ENCODE assay signal across 8 cellular contexts in genomic region chr17:76452646-76453430, GRCh38. TPM values are rescaled to one million over a fixed set of nuclear protein-coding genes. Genes with fewer than 3 reads are reported as not detected.
DNase-seq lines count a peak whose midpoint lies in the region; ATAC-seq, FAIRE-seq and TF ChIP-seq lines count a peak whose summit lies in the region.

UBE2O (minus strand) TSS chr17:76453152; CDS start chr17:76453141, 11 bp downstream.

- peak within 1 kb of the TSS; percentile 70 for H3K27ac ChIP-seq in astrocyte (ENCODE audit: low read depth, low read length)

- peak within 1 kb of the TSS; percentile 97 for H3K4me3 Mint-ChIP-seq in astrocyte (ENCODE audit: unreplicated experiment)

- ATAC-seq in HG02870 (IDR thresholded peaks at IDR 0.05; ENCODE audit: unreplicated experiment) (peak; percentile 79), sciatic nerve (peak; percentile 97), GM18870 (IDR thresholded peaks at IDR 0.05; ENCODE audit: unreplicated experiment) (no peak)

- DNase-seq in GM13977 (ENCODE audit: low spot score) (peak; percentile 98), NCI-H187 (lab: John Stamatoyannopoulos, UW) (peak; percentile 54 to 86), T-helper 22 cell (ENCODE audit: low read depth) (peak; percentile 87), astrocyte (ENCODE audit: low read depth) (peak; percentile 63), hypothalamus (lab: John Stamatoyannopoulos, UW) (peak in 50 of 51 donors; percentile 21 to 91 (median 76)), sciatic nerve (ENCODE audit: low spot score) (peak; percentile 90)

- H3K4me2 ChIP-seq in astrocyte (ENCODE audit: low read length) = peak within 1 kb of the TSS; percentile 95

- no peaks in the 10 kb centered on the region for H3K36me3 ChIP-seq in astrocyte (ENCODE audit: insufficient read depth, low read length)

- peaks cover 43% of the 10 kb centered on the region for H4K20me1 ChIP-seq in astrocyte (ENCODE audit: insufficient read depth, low read length)

- H2AFZ ChIP-seq in astrocyte (ENCODE audit: low read depth, low read length) = peak within 1 kb of the TSS; percentile 90

- TF ChIP-seq CTCF in GM13977 (IDR thresholded peaks at IDR 0.05; ENCODE audit: extremely low read depth, insufficient read depth, missing control alignments) = peak; percentile 59
- TF ChIP-seq CTCF in astrocyte (IDR thresholded peaks at IDR 0.05; ENCODE audit: insufficient read depth, low read depth, low read length) = no peak

- intact Hi-C loops in sciatic nerve (cut with DNase I) = no loop called here

- H3K9me3 Mint-ChIP-seq in astrocyte (ENCODE audit: unreplicated experiment) = no peaks in the 10 kb centered on the region

- in situ Hi-C loops in GM13977 (cut with MboI; ENCODE audit: low pct_unique_long_range_greater_than_20kb, low sequenced_read_pairs, unreplicated experiment) = no loop called here

- peak within 1 kb of the TSS; percentile 83 for H3K4me3 ChIP-seq in astrocyte (ENCODE audit: insufficient read depth, low read depth, low read length)

- peaks cover 2% of the 10 kb centered on the region for H3K36me3 Mint-ChIP-seq in astrocyte (ENCODE audit: low read depth, unreplicated experiment)

- peaks cover 22% of the 10 kb centered on the region for H3K4me1 ChIP-seq in astrocyte (ENCODE audit: insufficient read depth, low read length)

- no peaks in the 10 kb centered on the region for H3K9me3 ChIP-seq in astrocyte (ENCODE audit: insufficient read depth, low read depth, low read length)

- peaks cover 3% of the 10 kb centered on the region for H3K27me3 Mint-ChIP-seq in astrocyte (ENCODE audit: low read depth, unreplicated experiment)

- peak within 1 kb of the TSS; percentile 93 for H3K9ac ChIP-seq in astrocyte (ENCODE audit: low read length)

- no peak for FAIRE-seq in astrocyte (lab: Jason Lieb, UNC)

- H3K27ac Mint-ChIP-seq in astrocyte (ENCODE audit: unreplicated experiment) = peak within 1 kb of the TSS; percentile 85

- peaks cover 21% of the 10 kb centered on the region for H3K4me1 Mint-ChIP-seq in astrocyte (ENCODE audit: low read depth, unreplicated experiment)

- H3K79me2 ChIP-seq in astrocyte (ENCODE audit: insufficient read depth, low read length) = peaks cover 50% of the 10 kb centered on the region

- H3K27me3 ChIP-seq in astrocyte (ENCODE audit: insufficient read depth, low read length) = no peaks in the 10 kb centered on the region

RNA-seq across cellular contexts. Expression of gene UBE2O, which starts in this region (rescaled TPM):
- total RNA-seq in astrocyte (25.8 and 26.0 TPM in 2 replicates), sciatic nerve (27.1 TPM)
